ENCODE assay signal across 25 cellular contexts in the genomic region with DNA sequence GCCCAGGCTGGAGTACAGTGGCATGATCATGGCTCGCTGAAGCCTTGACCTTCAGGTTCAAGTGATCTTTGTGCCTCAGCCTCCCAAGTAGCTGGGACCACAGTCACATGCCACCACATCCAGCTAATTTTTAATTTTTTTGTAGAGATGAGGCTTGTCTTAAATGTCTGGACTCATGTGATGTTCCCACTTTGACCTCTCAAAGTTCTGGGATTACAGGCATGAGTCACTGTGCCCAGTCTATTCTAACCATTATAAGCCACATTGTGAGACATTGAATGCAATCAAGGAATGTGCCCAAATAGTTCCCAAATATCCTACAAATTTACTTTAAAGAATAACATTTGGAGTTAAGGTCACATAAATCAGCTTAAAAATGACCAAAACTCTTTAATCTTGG.
"Had no signal": no experiment of that assay in that cellular context is flagged by ENCODE, and none has a peak within 500 bp of the region (broad histone marks: within the 10 kb centered on the region; RNA-seq: fewer than 3 reads in every experiment).

No MANE protein-coding gene starts in this region.

- H3K4me1 ChIP-seq: adrenal gland, ascending aorta, heart right ventricle, left lung, lower lobe of right lung, spleen, testis, transverse colon, uterus had no signal

- H3K4me3 Mint-ChIP-seq: activated B cell treated with CpG ODN at 0.5 μM for 24 hours; activated CD8-positive, alpha-beta memory T cell treated with anti-CD3 and anti-CD28 coated beads, Interleukin-2, amount 10 ng/mL, durations not matched to agents 7 days and 5 days; activated CD8-positive, alpha-beta T cell treated with anti-CD3 and anti-CD28 coated beads, Interleukin-2, amount 10 ng/mL, durations not matched to agents 7 days and 5 days; activated naive CD8-positive, alpha-beta T cell; brain; natural killer cell treated with Interleukin-12 subunit alpha and Interleukin-12 subunit beta and Interleukin-15 and Interleukin-18, amount 100 ng/mL, for 72 hours; T-cell; T-helper 2 cell treated with Interferon-gamma antibody and Interleukin-4, amounts not matched to agents 5 μg/mL and 100 μg/mL, for 36 hours had no signal

- H3K27ac ChIP-seq: adrenal gland, ascending aorta, heart right ventricle, left lung, lower lobe of right lung, spleen, testis, transverse colon, uterus had no signal

- ATAC-seq: activated CD8-positive, alpha-beta memory T cell treated with anti-CD3 and anti-CD28 coated beads, Interleukin-2, amount 10 ng/mL, durations not matched to agents 7 days and 5 days; activated CD8-positive, alpha-beta T cell treated with anti-CD3 and anti-CD28 coated beads, Interleukin-2, amount 10 ng/mL, durations not matched to agents 7 days and 5 days; heart right ventricle; left lung; lower lobe of right lung; natural killer cell treated with Interleukin-12 subunit alpha and Interleukin-12 subunit beta and Interleukin-15 and Interleukin-18, amount 100 ng/mL, for 72 hours; right cardiac atrium; T-cell had no signal

- H3K27me3 Mint-ChIP-seq: activated naive CD8-positive, alpha-beta T cell; brain had no signal

- H3K36me3 ChIP-seq: adrenal gland, ascending aorta, heart right ventricle, left lung, lower lobe of right lung, spleen, transverse colon, uterus had no signal

- H3K27me3 ChIP-seq: adrenal gland, ascending aorta, heart right ventricle, left lung, spleen, testis, transverse colon, uterus had no signal

- H3K9me3 ChIP-seq: adrenal gland, ascending aorta, left lung, lower lobe of right lung, spleen, testis, transverse colon, uterus had no signal

- H3K9me3 Mint-ChIP-seq: activated B cell treated with CpG ODN at 0.5 μM for 24 hours; natural killer cell treated with Interleukin-12 subunit alpha and Interleukin-12 subunit beta and Interleukin-15 and Interleukin-18, amount 100 ng/mL, for 72 hours; T-helper 2 cell treated with Interferon-gamma antibody and Interleukin-4, amounts not matched to agents 5 μg/mL and 100 μg/mL, for 36 hours had no signal

- H3K27ac Mint-ChIP-seq: activated B cell treated with CpG ODN at 0.5 μM for 24 hours; activated CD8-positive, alpha-beta memory T cell treated with anti-CD3 and anti-CD28 coated beads, Interleukin-2, amount 10 ng/mL, durations not matched to agents 7 days and 5 days; activated CD8-positive, alpha-beta T cell treated with anti-CD3 and anti-CD28 coated beads, Interleukin-2, amount 10 ng/mL, durations not matched to agents 7 days and 5 days; activated naive CD8-positive, alpha-beta T cell; activated T-helper 2 cell treated with anti-CD3 and anti-CD28 coated beads, Interferon-gamma antibody, Interleukin-2, Interleukin-4, amounts not matched to agents 10 μg/mL and 5 μg/mL and 100 μg/mL, durations not matched to agents 14 hours and 24 hours and 36 hours; brain; natural killer cell treated with Interleukin-12 subunit alpha and Interleukin-12 subunit beta and Interleukin-15 and Interleukin-18, amount 100 ng/mL, for 72 hours; T-cell; T-helper 2 cell treated with Interferon-gamma antibody and Interleukin-4, amounts not matched to agents 5 μg/mL and 100 μg/mL, for 36 hours had no signal

- H3K4me1 Mint-ChIP-seq: activated B cell treated with CpG ODN at 0.5 μM for 24 hours; activated CD8-positive, alpha-beta memory T cell treated with anti-CD3 and anti-CD28 coated beads, Interleukin-2, amount 10 ng/mL, durations not matched to agents 7 days and 5 days; brain; T-cell had no signal

- H3K4me3 ChIP-seq: adrenal gland, ascending aorta, heart right ventricle, left lung, lower lobe of right lung, spleen, testis, transverse colon, uterus had no signal

- DNase-seq: activated B cell treated with CpG ODN at 0.5 μM for 24 hours; activated CD8-positive, alpha-beta memory T cell treated with anti-CD3 and anti-CD28 coated beads, Interleukin-2, amount 10 ng/mL, durations not matched to agents 7 days and 5 days; activated CD8-positive, alpha-beta T cell treated with anti-CD3 and anti-CD28 coated beads, Interleukin-2, amount 10 ng/mL, durations not matched to agents 7 days and 5 days; activated naive CD4-positive, alpha-beta T cell; activated T-cell treated with anti-CD3 and anti-CD28 coated beads, Interleukin-2, amount 50 U/mL, for 48 hours; adrenal gland; caudate nucleus; cortex of kidney; heart right ventricle; left lung; lower lobe of right lung; mesendoderm; right cardiac atrium; spleen; stimulated activated naive CD4-positive, alpha-beta T cell treated with Interleukin-2 at 50 U/mL for 16 hours; T-cell; testis; transverse colon; uterus had no signal
